In the genomic region with DNA sequence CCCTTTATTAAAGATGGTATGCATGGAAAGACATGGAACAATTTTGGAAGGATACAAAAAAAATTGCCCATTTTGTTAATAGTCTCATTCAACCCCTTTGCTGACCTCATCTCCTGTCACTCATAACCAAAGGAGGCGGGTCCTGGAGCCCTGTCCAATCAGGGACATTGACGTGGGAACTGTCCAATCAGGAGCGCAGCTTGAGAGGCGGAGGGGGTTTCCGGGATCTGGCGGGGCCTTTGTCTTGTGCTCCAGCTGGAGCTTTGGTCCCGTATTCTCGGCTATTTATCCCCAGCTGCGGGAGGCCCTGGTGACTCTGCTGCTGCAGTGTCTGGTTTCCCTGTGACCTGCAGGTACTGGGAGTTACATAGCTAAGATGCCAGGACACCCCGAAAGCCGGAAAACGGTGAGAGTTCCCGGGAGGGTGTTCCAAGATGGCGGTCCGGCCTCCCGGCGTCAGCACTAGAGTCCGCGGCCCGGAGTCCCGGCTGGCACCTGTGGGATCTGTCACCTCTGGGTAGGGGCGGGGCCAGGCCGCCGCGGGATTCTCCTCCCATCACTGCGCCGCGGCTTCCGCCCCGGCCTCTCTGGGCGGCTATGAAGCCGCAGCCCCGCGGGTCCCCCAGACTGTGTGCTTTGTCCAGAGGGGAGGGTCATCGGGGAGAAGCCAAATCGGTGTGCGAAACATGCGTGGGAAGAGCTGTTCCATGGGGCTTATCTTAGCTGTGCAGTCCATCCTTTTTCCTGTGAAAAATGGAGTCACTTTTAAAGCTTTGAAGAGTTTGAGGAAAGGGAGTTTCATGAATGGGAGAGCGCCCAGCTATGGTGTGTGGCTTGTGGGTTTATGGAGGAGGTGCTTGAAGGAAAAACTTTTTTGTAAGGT, we compare ENCODE assay signal across 8 cellular contexts. TPM values are rescaled to one million over a fixed set of nuclear protein-coding genes. Genes with fewer than 3 reads are reported as not detected.
DNase-seq lines count a peak whose midpoint lies in the region; ATAC-seq and TF ChIP-seq lines count a peak whose summit lies in the region.

A gene (plus strand): TSS at position 238 of the 883 bp plus-strand sequence. CDS start 87,436 bp downstream, outside the sequence.

- TF ChIP-seq CTCF in suprapubic skin (IDR thresholded peaks at IDR 0.05) = no peak

- H3K4me3 ChIP-seq in GM08714 (ENCODE audit: low read length) = peak within 1 kb of the TSS; percentile 92
- peak within 1 kb of the TSS; percentile 93 for H3K4me3 ChIP-seq in SK-N-MC
- peak within 1 kb of the TSS; percentile 69 for H3K4me3 ChIP-seq in suprapubic skin

- H3K4me1 Mint-ChIP-seq in activated naive CD4-positive, alpha-beta T cell treated with anti-CD3 and anti-CD28 coated beads, Interleukin-2, amount 50 U/mL, for 24 hours = peaks cover 44% of the 10 kb centered on the region

- DNase-seq in NCI-H1048 (lab: John Stamatoyannopoulos, UW) (peak; percentile 99), SK-N-MC (ENCODE audit: low read depth, low spot score) (peak; percentile 72), glomerular endothelial cell (ENCODE audit: extremely low read depth, low read depth, low spot score) (peak; percentile 89), nucleus accumbens (lab: John Stamatoyannopoulos, UW) (peak in 55 of 56 donors; percentile 50 to 95 (median 85)), suprapubic skin (ENCODE audit: low spot score in 2 of 2) (peak; percentile 94 to 97)

- WGBS in suprapubic skin = 1% methylated on average over 36 of the region's 39 CpGs

- no peaks in the 10 kb centered on the region for H3K9me3 Mint-ChIP-seq in activated naive CD4-positive, alpha-beta T cell treated with anti-CD3 and anti-CD28 coated beads, Interleukin-2, amount 50 U/mL, for 24 hours

- H3K9me3 ChIP-seq in SK-N-MC (ENCODE audit: low read depth, low read length) = peaks cover 4% of the 10 kb centered on the region; the same call in 1 of the 2 replicates
- H3K9me3 ChIP-seq in suprapubic skin = no peaks in the 10 kb centered on the region

- H3K4me1 ChIP-seq in suprapubic skin = peaks cover 11% of the 10 kb centered on the region

- H3K27ac Mint-ChIP-seq in activated naive CD4-positive, alpha-beta T cell treated with anti-CD3 and anti-CD28 coated beads, Interleukin-2, amount 50 U/mL, for 24 hours = peak within 1 kb of the TSS; percentile 72

- peaks cover 20% of the 10 kb centered on the region for H3K36me3 ChIP-seq in SK-N-MC (ENCODE audit: insufficient read depth, low read length)
- H3K36me3 ChIP-seq in suprapubic skin = no peaks in the 10 kb centered on the region

- H3K27me3 ChIP-seq in suprapubic skin = peaks cover 35% of the 10 kb centered on the region

- H3K36me3 Mint-ChIP-seq in activated naive CD4-positive, alpha-beta T cell treated with anti-CD3 and anti-CD28 coated beads, Interleukin-2, amount 50 U/mL, for 24 hours = peaks cover 10% of the 10 kb centered on the region

- no peak for TF ChIP-seq POLR2A in suprapubic skin (IDR thresholded peaks at IDR 0.05)

- peak within 1 kb of the TSS; percentile 83 for H3K9ac ChIP-seq in SK-N-MC (ENCODE audit: insufficient read length)

- peak; percentile 93 for ATAC-seq in HG02588 (IDR thresholded peaks at IDR 0.05; ENCODE audit: unreplicated experiment)

- peaks cover 21% of the 10 kb centered on the region for H3K27me3 Mint-ChIP-seq in activated naive CD4-positive, alpha-beta T cell treated with anti-CD3 and anti-CD28 coated beads, Interleukin-2, amount 50 U/mL, for 24 hours

- no peak for TF ChIP-seq EP300 in suprapubic skin (IDR thresholded peaks at IDR 0.05)

- H3K27ac ChIP-seq in SK-N-MC = peak within 1 kb of the TSS; percentile 96
- peak within 1 kb of the TSS; percentile 87 for H3K27ac ChIP-seq in suprapubic skin

- peak within 1 kb of the TSS; percentile 95 for H3K4me3 Mint-ChIP-seq in activated naive CD4-positive, alpha-beta T cell treated with anti-CD3 and anti-CD28 coated beads, Interleukin-2, amount 50 U/mL, for 24 hours

RNA-seq across cellular contexts. Expression of the gene that starts here (rescaled TPM):
- total RNA-seq in glomerular endothelial cell = 7.0 and 12.1 TPM in 2 replicates
- total RNA-seq in suprapubic skin = 1 to 10 TPM; 3.5 to 6.8 (median 5.3) TPM

Comparison
In these comparisons a context has a peak if more than half of its experiments do, and no peak if none do; other contexts are left out.
1. Peak in every context shown above with its lines: DNase-seq, ATAC-seq, H3K4me3 ChIP-seq and H3K27ac ChIP-seq.